1 cellular context compared by ENCODE assay signal in the genomic region with DNA sequence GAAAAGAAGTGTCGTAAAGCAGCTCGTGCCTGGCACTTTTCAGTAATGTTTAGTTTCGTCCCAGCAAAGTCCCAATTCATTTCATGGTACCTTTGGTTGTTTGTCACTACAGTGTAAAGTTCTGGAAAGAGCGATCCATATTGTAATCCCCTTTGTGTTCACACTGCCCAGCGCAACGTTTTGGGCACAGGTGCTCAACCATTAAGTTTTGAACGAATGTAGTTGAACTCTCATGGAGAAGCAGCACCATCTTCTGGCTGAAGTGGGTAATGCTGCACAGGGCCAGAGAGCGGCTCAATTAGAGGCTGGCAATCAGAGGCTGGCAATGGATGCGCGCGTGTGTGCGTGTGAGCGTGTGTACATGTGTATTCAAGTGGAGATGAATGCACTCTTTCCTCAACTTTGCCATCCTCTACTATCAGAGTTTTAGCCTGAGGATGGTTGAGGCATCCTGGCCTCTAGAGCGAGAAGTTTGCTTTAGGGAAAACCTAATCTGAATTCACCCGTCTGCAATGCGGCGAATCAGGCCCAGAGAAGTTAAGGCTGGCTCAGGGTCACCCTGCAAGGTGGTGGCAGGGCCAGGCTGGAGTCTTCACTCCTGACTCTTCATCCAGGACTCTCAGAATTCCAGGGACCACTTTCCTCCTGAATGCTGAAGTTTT.
TF ChIP-seq lines count a peak whose summit lies in the region.

No MANE protein-coding gene starts in this region.

TF ChIP-seq in SK-N-SH, 30 proteins besides CTCF, POLR2A, EP300 and RAD21 (continued from another document):
- TF ChIP-seq, protein P1, sequence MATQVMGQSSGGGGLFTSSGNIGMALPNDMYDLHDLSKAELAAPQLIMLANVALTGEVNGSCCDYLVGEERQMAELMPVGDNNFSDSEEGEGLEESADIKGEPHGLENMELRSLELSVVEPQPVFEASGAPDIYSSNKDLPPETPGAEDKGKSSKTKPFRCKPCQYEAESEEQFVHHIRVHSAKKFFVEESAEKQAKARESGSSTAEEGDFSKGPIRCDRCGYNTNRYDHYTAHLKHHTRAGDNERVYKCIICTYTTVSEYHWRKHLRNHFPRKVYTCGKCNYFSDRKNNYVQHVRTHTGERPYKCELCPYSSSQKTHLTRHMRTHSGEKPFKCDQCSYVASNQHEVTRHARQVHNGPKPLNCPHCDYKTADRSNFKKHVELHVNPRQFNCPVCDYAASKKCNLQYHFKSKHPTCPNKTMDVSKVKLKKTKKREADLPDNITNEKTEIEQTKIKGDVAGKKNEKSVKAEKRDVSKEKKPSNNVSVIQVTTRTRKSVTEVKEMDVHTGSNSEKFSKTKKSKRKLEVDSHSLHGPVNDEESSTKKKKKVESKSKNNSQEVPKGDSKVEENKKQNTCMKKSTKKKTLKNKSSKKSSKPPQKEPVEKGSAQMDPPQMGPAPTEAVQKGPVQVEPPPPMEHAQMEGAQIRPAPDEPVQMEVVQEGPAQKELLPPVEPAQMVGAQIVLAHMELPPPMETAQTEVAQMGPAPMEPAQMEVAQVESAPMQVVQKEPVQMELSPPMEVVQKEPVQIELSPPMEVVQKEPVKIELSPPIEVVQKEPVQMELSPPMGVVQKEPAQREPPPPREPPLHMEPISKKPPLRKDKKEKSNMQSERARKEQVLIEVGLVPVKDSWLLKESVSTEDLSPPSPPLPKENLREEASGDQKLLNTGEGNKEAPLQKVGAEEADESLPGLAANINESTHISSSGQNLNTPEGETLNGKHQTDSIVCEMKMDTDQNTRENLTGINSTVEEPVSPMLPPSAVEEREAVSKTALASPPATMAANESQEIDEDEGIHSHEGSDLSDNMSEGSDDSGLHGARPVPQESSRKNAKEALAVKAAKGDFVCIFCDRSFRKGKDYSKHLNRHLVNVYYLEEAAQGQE (IDR thresholded peaks at IDR 0.05; ENCODE audit: low read depth, low read length): no peak
- no peak for TF ChIP-seq NFIC (IDR thresholded peaks at IDR 0.05; ENCODE audit: borderline replicate concordance)
- TF ChIP-seq TAF1 (IDR thresholded peaks at IDR 0.05; ENCODE audit: borderline replicate concordance, low read depth, low read length): no peak
- TF ChIP-seq, protein P2, sequence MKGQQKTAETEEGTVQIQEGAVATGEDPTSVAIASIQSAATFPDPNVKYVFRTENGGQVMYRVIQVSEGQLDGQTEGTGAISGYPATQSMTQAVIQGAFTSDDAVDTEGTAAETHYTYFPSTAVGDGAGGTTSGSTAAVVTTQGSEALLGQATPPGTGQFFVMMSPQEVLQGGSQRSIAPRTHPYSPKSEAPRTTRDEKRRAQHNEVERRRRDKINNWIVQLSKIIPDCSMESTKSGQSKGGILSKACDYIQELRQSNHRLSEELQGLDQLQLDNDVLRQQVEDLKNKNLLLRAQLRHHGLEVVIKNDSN (IDR thresholded peaks at IDR 0.05; ENCODE audit: borderline replicate concordance, low read depth): no peak
- TF ChIP-seq, protein P3, sequence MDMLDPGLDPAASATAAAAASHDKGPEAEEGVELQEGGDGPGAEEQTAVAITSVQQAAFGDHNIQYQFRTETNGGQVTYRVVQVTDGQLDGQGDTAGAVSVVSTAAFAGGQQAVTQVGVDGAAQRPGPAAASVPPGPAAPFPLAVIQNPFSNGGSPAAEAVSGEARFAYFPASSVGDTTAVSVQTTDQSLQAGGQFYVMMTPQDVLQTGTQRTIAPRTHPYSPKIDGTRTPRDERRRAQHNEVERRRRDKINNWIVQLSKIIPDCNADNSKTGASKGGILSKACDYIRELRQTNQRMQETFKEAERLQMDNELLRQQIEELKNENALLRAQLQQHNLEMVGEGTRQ (IDR thresholded peaks at IDR 0.05; ENCODE audit: borderline replicate concordance, low read depth, low read length): no peak
TF ChIP-seq in SK-N-SH: peak in this region for 4.
